ENCODE assay signal across 10 cellular contexts in the genomic region with DNA sequence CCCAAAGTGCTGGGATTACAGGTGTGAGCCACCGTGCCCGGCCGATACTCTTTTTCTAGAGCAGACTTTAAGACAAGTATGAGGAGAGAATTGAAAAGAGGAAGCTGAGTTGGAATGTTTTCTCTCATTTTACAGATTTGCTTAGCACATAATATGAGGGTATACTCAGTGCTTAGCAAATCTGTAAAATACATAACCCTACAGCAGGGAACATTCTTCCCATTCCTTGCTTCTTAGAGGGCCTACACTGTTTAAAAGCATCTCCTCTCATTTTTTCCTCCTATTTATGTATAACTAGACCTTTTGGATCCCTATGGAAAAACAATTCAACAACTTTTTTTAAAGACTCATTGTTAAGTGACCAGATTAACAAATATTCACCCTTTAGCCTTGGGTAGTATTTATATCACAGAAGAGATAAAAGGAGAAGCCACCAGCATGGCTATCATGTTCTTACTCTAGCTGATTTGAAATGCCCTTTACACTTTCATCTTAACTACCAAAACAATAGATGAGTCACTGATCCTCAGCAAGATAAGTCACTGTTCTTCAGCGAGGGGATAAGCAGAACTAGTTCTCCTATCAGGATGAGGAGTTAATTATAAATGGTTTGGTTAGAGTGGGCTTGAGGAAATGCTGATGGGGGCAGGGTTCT. TPM values are rescaled to one million over a fixed set of nuclear protein-coding genes. Genes with fewer than 3 reads are reported as not detected.
DNase-seq lines count a peak whose midpoint lies in the region; FAIRE-seq and TF ChIP-seq lines count a peak whose summit lies in the region.
"Had no signal": no experiment of that assay in that cellular context is flagged by ENCODE, and none has a peak within 500 bp of the region (broad histone marks: within the 10 kb centered on the region; RNA-seq: fewer than 3 reads in every experiment).

No MANE protein-coding gene starts in this region.

- no peak overlapping the region for H3K23ac ChIP-seq in H9 (ENCODE audit: insufficient read length, low read depth, low read length)

- peak overlapping the region in 1 of 3 experiments; percentile 41; a peak in 1 of 7 replicates for H3K27ac Mint-ChIP-seq in H9
- H3K27ac Mint-ChIP-seq: activated B cell treated with CpG ODN at 0.5 μM for 24 hours, IgD-negative memory B cell had no signal

- H2AK5ac ChIP-seq in H9 (ENCODE audit: insufficient read length, low read length): no peak overlapping the region

- H3K23me2 ChIP-seq in H9 (ENCODE audit: insufficient read length, low read depth, low read length, poor library complexity, severe bottlenecking): no peaks in the 10 kb centered on the region

- no peak for FAIRE-seq in frontal cortex (lab: Jason Lieb, UNC)

- no peak overlapping the region for H3K14ac ChIP-seq in H9 (ENCODE audit: insufficient read depth, low read length)

- no peak overlapping the region for H3K4ac ChIP-seq in H9 (ENCODE audit: low read depth, low read length)

- intact Hi-C loops in breast epithelium (cut with DNase I; ENCODE audit: low total_unique reads): no loop called here

- H2BK120ac ChIP-seq in H9 (ENCODE audit: low read depth, low read length, poor library complexity, severe bottlenecking): no peak overlapping the region

- H2AFZ ChIP-seq in osteoblast (ENCODE audit: low read length) (no peak overlapping the region), H9 (ENCODE audit: low read length) (no peak overlapping the region)

- no peak overlapping the region for H3K9ac ChIP-seq in H9 (ENCODE audit: extremely low read depth, insufficient read length, low read length)

- DNase-seq in GM10248 (ENCODE audit: extremely low spot score) (peak; percentile 14), NCI-H226 (peak; percentile 37), breast epithelium (ENCODE audit: low spot score in 2 of 2) (no peak), osteoblast (ENCODE audit: insufficient read length, low spot score, missing footprints) (peak; percentile 50), 8988T (no peak), H9 (no peak), frontal cortex (ENCODE audit: low spot score in 2 of 2) (no peak)
- DNase-seq in stimulated activated naive CD4-positive, alpha-beta T cell (lab: John Stamatoyannopoulos, UW): no peak
- DNase-seq: activated B cell treated with CpG ODN at 0.5 μM for 24 hours had no signal

- peaks cover 5 to 9% of the 10 kb centered on the region in 2 experiments for H3K4me1 Mint-ChIP-seq in H9
- H3K4me1 Mint-ChIP-seq: activated B cell treated with CpG ODN at 0.5 μM for 24 hours had no signal

- H3K9me3 ChIP-seq in breast epithelium (no peaks in the 10 kb centered on the region), osteoblast (ENCODE audit: low read depth, low read length) (no peaks in the 10 kb centered on the region), H9 (ENCODE audit: control insufficient read depth, low read depth, low read length) (no peaks in the 10 kb centered on the region)

- H2BK20ac ChIP-seq in H9 (ENCODE audit: low read depth, low read length, poor library complexity, severe bottlenecking): no peak overlapping the region

- TF ChIP-seq POLR2A in breast epithelium (IDR thresholded peaks at IDR 0.05): no peak

- H3K9me3 Mint-ChIP-seq in H9: no peaks in the 10 kb centered on the region
- H3K9me3 Mint-ChIP-seq: activated B cell treated with CpG ODN at 0.5 μM for 24 hours, IgD-negative memory B cell had no signal

- H3K4me1 ChIP-seq in breast epithelium: no peaks in the 10 kb centered on the region
- H3K4me1 ChIP-seq in osteoblast (ENCODE audit: insufficient read depth, low read length): peaks cover 12% of the 10 kb centered on the region
- H3K4me1 ChIP-seq in H9 (ENCODE audit: insufficient read depth, low read length): no peaks in the 10 kb centered on the region; the same call in 1 of the 2 replicates

- H3T11ph ChIP-seq in H9 (ENCODE audit: low read length): no peak overlapping the region

- peak overlapping the region; percentile 29 for H3K4me2 ChIP-seq in osteoblast (ENCODE audit: insufficient read depth, low read length)
- H3K4me2 ChIP-seq in H9 (ENCODE audit: insufficient read depth, insufficient read length, low read length): no peak overlapping the region

- H3K4me3 Mint-ChIP-seq in H9: no peak overlapping the region
- H3K4me3 Mint-ChIP-seq: activated B cell treated with CpG ODN at 0.5 μM for 24 hours, IgD-negative memory B cell had no signal

- no peak overlapping the region for H4K5ac ChIP-seq in H9 (ENCODE audit: insufficient read length, low read depth, low read length)

- TF ChIP-seq CTCF in GM10248 (IDR thresholded peaks at IDR 0.05; ENCODE audit: control extremely low read depth, extremely low read depth, low read depth, missing control alignments): no peak
- TF ChIP-seq CTCF in breast epithelium (IDR thresholded peaks at IDR 0.05): no peak
- TF ChIP-seq CTCF in osteoblast (IDR thresholded peaks at IDR 0.05; ENCODE audit: extremely low read depth, low read depth, low read length): no peak
- TF ChIP-seq CTCF in H9 (conservative IDR thresholded peaks at IDR 0.05): no peak

- no peaks in the 10 kb centered on the region for H3K27me3 ChIP-seq in breast epithelium
- no peaks in the 10 kb centered on the region for H3K27me3 ChIP-seq in osteoblast (ENCODE audit: insufficient read depth, low read length)
- H3K27me3 ChIP-seq in H9 (ENCODE audit: insufficient read depth, low read length): no peaks in the 10 kb centered on the region

- no peak overlapping the region for H4K8ac ChIP-seq in H9 (replicated peaks; ENCODE audit: insufficient read length, low read depth, low read length)

- no peak overlapping the region for H2BK15ac ChIP-seq in H9 (ENCODE audit: low read depth, low read length)

- POLR2A ChIA-PET in GM10248 (lab: Yijun Ruan, JAX): no interaction called here

- H3K36me3 ChIP-seq in breast epithelium: no peaks in the 10 kb centered on the region
- no peaks in the 10 kb centered on the region for H3K36me3 ChIP-seq in osteoblast (ENCODE audit: insufficient read depth, low read length)

- no peak overlapping the region for H3K4me3 ChIP-seq in breast epithelium
- H3K4me3 ChIP-seq in osteoblast (ENCODE audit: insufficient read depth, low read length): no peak overlapping the region

- H4K91ac ChIP-seq in H9 (ENCODE audit: insufficient read length, low read depth, low read length): no peak overlapping the region

- no CpG with 5 or more reads among the region's 4 CpGs for WGBS in H9 (ENCODE audit: extremely low coverage, insufficient read length, low lambda C conversion rate)

- H3K36me3 Mint-ChIP-seq in H9 (ENCODE audit: insufficient read depth in 1 of 3, low read depth in 3 of 3): no peaks in the 10 kb centered on the region; a peak in 1 of 7 replicates

- H3K56ac ChIP-seq in H9 (ENCODE audit: insufficient read length, low read depth, low read length): no peak overlapping the region

- no peaks in the 10 kb centered on the region for H3K79me1 ChIP-seq in H9 (ENCODE audit: insufficient read depth, low read depth, low read length, poor library complexity, severe bottlenecking)

- no peak overlapping the region for H3K18ac ChIP-seq in H9 (ENCODE audit: insufficient read length, low read depth, low read length)

- H3K79me2 ChIP-seq in osteoblast (ENCODE audit: insufficient read depth, low read length) (no peaks in the 10 kb centered on the region), H9 (ENCODE audit: insufficient read depth, low read length) (no peaks in the 10 kb centered on the region)

- no peak overlapping the region for H2BK12ac ChIP-seq in H9 (ENCODE audit: insufficient read length, low read depth, low read length)

- no peaks in the 10 kb centered on the region for H3K27me3 Mint-ChIP-seq in H9 (ENCODE audit: low read depth)
- H3K27me3 Mint-ChIP-seq: activated B cell treated with CpG ODN at 0.5 μM for 24 hours, IgD-negative memory B cell had no signal

- CTCF ChIA-PET in GM10248 (lab: Yijun Ruan, JAX): interaction anchor here (1.0 to 2.6 kb wide), 4 partner anchors 10 to 177 kb away, joined by 3 to 6 read pairs (median 3); no protein-coding TSS in a partner anchor

- H4K20me1 ChIP-seq in osteoblast (ENCODE audit: insufficient read depth, low read length) (no peaks in the 10 kb centered on the region), H9 (ENCODE audit: control insufficient read depth, insufficient read depth, insufficient read length) (no peaks in the 10 kb centered on the region)

- H3K27ac ChIP-seq in breast epithelium (peak overlapping the region; percentile 72 to 77), osteoblast (ENCODE audit: low read depth, low read length) (no peak overlapping the region), H9 (ENCODE audit: insufficient read length, low read depth, low read length) (no peak overlapping the region)

- H2BK5ac ChIP-seq in H9 (ENCODE audit: insufficient read length, low read length): no peak overlapping the region

RNA-seq across cellular contexts. Expression of a gene that starts 23.7 kb away (rescaled TPM):
- total RNA-seq in breast epithelium: 100 to 1,000 TPM in 1 of 3 donors, 10 to 100 TPM in 2; 71.8 to 141 (median 76.5) TPM
- total RNA-seq in osteoblast: 49.9 and 53.3 TPM in 2 replicates
- 24.3 TPM in 2 replicates for total RNA-seq in H9 (2021)
- total RNA-seq in frontal cortex: 9.4 TPM

Comparison
In these comparisons a context has a peak if more than half of its experiments do, and no peak if none do; other contexts are left out.
1. DNase-seq: peak in GM10248 (single experiment), NCI-H226 (single experiment) and osteoblast (single experiment); none in breast epithelium (0 of 2), 8988T (single experiment), stimulated activated naive CD4-positive, alpha-beta T cell (0 of 6), H9 (single experiment) and frontal cortex (0 of 2).
2. H3K27ac ChIP-seq: peak in breast epithelium (2 of 2); none in osteoblast (single experiment) and H9 (single experiment).